1 cellular context compared by ENCODE assay signal in the genomic region with DNA sequence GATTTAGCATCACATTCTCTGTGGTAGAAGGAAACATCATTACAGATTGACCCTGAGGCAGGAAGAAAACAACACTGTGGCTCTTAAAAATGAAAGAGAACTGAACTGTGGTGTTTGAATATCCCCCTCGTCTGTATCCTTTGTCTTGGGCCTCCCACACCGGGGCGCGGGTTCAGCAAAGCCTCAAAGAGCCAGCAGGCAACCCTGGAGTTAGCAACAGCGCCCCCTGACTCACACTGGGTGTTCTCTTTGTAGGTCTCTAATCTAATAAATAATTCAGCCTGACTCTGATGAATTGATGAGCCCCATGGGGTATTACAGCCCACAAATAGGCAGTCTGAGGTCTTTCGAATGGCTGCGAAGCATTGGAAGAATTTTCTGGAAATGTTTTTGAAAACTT.
TF ChIP-seq lines count a peak whose summit lies in the region.

No MANE protein-coding gene starts in this region.

TF ChIP-seq in H1, 55 proteins besides CTCF, POLR2A, EP300 and RAD21 (continued from another document):
- TF ChIP-seq NANOG (IDR thresholded peaks at IDR 0.05; ENCODE audit: insufficient read depth, low read depth, low read length, poor library complexity, severe bottlenecking) (peak; percentile 47), EGR1 (IDR thresholded peaks at IDR 0.05; ENCODE audit: borderline replicate concordance, low read depth, low read length) (peak; percentile 82), ASH2L (IDR thresholded peaks at IDR 0.05; ENCODE audit: low read length) (no peak), PHF8 (conservative IDR thresholded peaks at IDR 0.05; ENCODE audit: low read depth, low read length) (no peak), TCF12 (IDR thresholded peaks at IDR 0.05; ENCODE audit: low read depth, low read length) (peak; percentile 93), KDM4A (IDR thresholded peaks at IDR 0.05; ENCODE audit: low read depth, low read length, severe bottlenecking) (no peak), GABPA (IDR thresholded peaks at IDR 0.05; ENCODE audit: borderline replicate concordance, insufficient read depth, low read length) (no peak), RFX5 (IDR thresholded peaks at IDR 0.05; ENCODE audit: borderline replicate concordance, low read depth, low read length) (no peak), FOSL1 (IDR thresholded peaks at IDR 0.05; ENCODE audit: insufficient read depth, low read depth, low read length) (no peak), TAF7 (optimal IDR thresholded peaks at IDR 0.05; ENCODE audit: borderline replicate concordance, low read depth, low read length) (no peak), YY1 (IDR thresholded peaks at IDR 0.05; ENCODE audit: low read depth, low read length) (no peak), SRF (IDR thresholded peaks at IDR 0.05; ENCODE audit: low read depth, low read length) (no peak), HDAC2 (IDR thresholded peaks at IDR 0.05; ENCODE audit: borderline replicate concordance in 1 of 2, low read depth in 2 of 2, low read length in 2 of 2) (peak in 1 of 2 experiments; percentile 86; a peak in 1 of 4 replicates), EZH2 (IDR thresholded peaks at IDR 0.05; ENCODE audit: low read depth, low read length, severe bottlenecking) (no peak), CHD1 (IDR thresholded peaks at IDR 0.05; ENCODE audit: low read depth, low read length) (no peak), KDM1A (IDR thresholded peaks at IDR 0.05; ENCODE audit: borderline replicate concordance, low read length) (no peak; the same call in 1 of the 2 replicates), CREB1 (IDR thresholded peaks at IDR 0.05) (0 out of 2 replicates have a peak, but pooled peaks have one; percentile 16), TEAD4 (IDR thresholded peaks at IDR 0.05; ENCODE audit: low read depth, low read length) (no peak), SIX5 (IDR thresholded peaks at IDR 0.05; ENCODE audit: low read depth, low read length) (no peak), CBX8 (IDR thresholded peaks at IDR 0.05; ENCODE audit: borderline replicate concordance, low read depth, low read length) (no peak), SUZ12 (IDR thresholded peaks at IDR 0.05; ENCODE audit: low read length) (no peak), KDM5A (IDR thresholded peaks at IDR 0.05; ENCODE audit: low read length) (no peak), SP1 (IDR thresholded peaks at IDR 0.05; ENCODE audit: low read depth, low read length) (peak; percentile 76), MAFK (IDR thresholded peaks at IDR 0.05; ENCODE audit: low read depth, low read length) (no peak), SIN3A (conservative IDR thresholded peaks at IDR 0.05 in 1 of 2, IDR thresholded peaks at IDR 0.05 in 1 of 2; ENCODE audit: low read depth in 1 of 2, low read length in 2 of 2) (no peak), TBP (IDR thresholded peaks at IDR 0.05; ENCODE audit: low read depth, low read length) (no peak), POLR2AphosphoS5 (IDR thresholded peaks at IDR 0.05; ENCODE audit: low read depth, low read length) (peak; percentile 95), TAF1 (IDR thresholded peaks at IDR 0.05; ENCODE audit: low read depth, low read length) (no peak), BRCA1 (IDR thresholded peaks at IDR 0.05; ENCODE audit: low read depth, low read length) (no peak), CTBP2 (IDR thresholded peaks at IDR 0.05; ENCODE audit: borderline replicate concordance, insufficient read depth, insufficient read length, low read length) (no peak), BACH1 (IDR thresholded peaks at IDR 0.05; ENCODE audit: low read length) (no peak)
- TF ChIP-seq, protein P1, sequence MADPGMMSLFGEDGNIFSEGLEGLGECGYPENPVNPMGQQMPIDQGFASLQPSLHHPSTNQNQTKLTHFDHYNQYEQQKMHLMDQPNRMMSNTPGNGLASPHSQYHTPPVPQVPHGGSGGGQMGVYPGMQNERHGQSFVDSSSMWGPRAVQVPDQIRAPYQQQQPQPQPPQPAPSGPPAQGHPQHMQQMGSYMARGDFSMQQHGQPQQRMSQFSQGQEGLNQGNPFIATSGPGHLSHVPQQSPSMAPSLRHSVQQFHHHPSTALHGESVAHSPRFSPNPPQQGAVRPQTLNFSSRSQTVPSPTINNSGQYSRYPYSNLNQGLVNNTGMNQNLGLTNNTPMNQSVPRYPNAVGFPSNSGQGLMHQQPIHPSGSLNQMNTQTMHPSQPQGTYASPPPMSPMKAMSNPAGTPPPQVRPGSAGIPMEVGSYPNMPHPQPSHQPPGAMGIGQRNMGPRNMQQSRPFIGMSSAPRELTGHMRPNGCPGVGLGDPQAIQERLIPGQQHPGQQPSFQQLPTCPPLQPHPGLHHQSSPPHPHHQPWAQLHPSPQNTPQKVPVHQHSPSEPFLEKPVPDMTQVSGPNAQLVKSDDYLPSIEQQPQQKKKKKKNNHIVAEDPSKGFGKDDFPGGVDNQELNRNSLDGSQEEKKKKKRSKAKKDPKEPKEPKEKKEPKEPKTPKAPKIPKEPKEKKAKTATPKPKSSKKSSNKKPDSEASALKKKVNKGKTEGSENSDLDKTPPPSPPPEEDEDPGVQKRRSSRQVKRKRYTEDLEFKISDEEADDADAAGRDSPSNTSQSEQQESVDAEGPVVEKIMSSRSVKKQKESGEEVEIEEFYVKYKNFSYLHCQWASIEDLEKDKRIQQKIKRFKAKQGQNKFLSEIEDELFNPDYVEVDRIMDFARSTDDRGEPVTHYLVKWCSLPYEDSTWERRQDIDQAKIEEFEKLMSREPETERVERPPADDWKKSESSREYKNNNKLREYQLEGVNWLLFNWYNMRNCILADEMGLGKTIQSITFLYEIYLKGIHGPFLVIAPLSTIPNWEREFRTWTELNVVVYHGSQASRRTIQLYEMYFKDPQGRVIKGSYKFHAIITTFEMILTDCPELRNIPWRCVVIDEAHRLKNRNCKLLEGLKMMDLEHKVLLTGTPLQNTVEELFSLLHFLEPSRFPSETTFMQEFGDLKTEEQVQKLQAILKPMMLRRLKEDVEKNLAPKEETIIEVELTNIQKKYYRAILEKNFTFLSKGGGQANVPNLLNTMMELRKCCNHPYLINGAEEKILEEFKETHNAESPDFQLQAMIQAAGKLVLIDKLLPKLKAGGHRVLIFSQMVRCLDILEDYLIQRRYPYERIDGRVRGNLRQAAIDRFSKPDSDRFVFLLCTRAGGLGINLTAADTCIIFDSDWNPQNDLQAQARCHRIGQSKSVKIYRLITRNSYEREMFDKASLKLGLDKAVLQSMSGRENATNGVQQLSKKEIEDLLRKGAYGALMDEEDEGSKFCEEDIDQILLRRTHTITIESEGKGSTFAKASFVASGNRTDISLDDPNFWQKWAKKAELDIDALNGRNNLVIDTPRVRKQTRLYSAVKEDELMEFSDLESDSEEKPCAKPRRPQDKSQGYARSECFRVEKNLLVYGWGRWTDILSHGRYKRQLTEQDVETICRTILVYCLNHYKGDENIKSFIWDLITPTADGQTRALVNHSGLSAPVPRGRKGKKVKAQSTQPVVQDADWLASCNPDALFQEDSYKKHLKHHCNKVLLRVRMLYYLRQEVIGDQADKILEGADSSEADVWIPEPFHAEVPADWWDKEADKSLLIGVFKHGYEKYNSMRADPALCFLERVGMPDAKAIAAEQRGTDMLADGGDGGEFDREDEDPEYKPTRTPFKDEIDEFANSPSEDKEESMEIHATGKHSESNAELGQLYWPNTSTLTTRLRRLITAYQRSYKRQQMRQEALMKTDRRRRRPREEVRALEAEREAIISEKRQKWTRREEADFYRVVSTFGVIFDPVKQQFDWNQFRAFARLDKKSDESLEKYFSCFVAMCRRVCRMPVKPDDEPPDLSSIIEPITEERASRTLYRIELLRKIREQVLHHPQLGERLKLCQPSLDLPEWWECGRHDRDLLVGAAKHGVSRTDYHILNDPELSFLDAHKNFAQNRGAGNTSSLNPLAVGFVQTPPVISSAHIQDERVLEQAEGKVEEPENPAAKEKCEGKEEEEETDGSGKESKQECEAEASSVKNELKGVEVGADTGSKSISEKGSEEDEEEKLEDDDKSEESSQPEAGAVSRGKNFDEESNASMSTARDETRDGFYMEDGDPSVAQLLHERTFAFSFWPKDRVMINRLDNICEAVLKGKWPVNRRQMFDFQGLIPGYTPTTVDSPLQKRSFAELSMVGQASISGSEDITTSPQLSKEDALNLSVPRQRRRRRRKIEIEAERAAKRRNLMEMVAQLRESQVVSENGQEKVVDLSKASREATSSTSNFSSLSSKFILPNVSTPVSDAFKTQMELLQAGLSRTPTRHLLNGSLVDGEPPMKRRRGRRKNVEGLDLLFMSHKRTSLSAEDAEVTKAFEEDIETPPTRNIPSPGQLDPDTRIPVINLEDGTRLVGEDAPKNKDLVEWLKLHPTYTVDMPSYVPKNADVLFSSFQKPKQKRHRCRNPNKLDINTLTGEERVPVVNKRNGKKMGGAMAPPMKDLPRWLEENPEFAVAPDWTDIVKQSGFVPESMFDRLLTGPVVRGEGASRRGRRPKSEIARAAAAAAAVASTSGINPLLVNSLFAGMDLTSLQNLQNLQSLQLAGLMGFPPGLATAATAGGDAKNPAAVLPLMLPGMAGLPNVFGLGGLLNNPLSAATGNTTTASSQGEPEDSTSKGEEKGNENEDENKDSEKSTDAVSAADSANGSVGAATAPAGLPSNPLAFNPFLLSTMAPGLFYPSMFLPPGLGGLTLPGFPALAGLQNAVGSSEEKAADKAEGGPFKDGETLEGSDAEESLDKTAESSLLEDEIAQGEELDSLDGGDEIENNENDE (IDR thresholded peaks at IDR 0.05; ENCODE audit: insufficient replicate concordance, low read length): no peak
- TF ChIP-seq, protein P2, sequence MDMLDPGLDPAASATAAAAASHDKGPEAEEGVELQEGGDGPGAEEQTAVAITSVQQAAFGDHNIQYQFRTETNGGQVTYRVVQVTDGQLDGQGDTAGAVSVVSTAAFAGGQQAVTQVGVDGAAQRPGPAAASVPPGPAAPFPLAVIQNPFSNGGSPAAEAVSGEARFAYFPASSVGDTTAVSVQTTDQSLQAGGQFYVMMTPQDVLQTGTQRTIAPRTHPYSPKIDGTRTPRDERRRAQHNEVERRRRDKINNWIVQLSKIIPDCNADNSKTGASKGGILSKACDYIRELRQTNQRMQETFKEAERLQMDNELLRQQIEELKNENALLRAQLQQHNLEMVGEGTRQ (IDR thresholded peaks at IDR 0.05; ENCODE audit: low read length): no peak
- TF ChIP-seq, protein P3, sequence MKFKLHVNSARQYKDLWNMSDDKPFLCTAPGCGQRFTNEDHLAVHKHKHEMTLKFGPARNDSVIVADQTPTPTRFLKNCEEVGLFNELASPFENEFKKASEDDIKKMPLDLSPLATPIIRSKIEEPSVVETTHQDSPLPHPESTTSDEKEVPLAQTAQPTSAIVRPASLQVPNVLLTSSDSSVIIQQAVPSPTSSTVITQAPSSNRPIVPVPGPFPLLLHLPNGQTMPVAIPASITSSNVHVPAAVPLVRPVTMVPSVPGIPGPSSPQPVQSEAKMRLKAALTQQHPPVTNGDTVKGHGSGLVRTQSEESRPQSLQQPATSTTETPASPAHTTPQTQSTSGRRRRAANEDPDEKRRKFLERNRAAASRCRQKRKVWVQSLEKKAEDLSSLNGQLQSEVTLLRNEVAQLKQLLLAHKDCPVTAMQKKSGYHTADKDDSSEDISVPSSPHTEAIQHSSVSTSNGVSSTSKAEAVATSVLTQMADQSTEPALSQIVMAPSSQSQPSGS (IDR thresholded peaks at IDR 0.05; ENCODE audit: low read length): peak; percentile 43; the same call in 1 of the 2 replicates
- TF ChIP-seq, protein P4, sequence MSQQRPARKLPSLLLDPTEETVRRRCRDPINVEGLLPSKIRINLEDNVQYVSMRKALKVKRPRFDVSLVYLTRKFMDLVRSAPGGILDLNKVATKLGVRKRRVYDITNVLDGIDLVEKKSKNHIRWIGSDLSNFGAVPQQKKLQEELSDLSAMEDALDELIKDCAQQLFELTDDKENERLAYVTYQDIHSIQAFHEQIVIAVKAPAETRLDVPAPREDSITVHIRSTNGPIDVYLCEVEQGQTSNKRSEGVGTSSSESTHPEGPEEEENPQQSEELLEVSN (IDR thresholded peaks at IDR 0.05): no peak
